In the genomic region with DNA sequence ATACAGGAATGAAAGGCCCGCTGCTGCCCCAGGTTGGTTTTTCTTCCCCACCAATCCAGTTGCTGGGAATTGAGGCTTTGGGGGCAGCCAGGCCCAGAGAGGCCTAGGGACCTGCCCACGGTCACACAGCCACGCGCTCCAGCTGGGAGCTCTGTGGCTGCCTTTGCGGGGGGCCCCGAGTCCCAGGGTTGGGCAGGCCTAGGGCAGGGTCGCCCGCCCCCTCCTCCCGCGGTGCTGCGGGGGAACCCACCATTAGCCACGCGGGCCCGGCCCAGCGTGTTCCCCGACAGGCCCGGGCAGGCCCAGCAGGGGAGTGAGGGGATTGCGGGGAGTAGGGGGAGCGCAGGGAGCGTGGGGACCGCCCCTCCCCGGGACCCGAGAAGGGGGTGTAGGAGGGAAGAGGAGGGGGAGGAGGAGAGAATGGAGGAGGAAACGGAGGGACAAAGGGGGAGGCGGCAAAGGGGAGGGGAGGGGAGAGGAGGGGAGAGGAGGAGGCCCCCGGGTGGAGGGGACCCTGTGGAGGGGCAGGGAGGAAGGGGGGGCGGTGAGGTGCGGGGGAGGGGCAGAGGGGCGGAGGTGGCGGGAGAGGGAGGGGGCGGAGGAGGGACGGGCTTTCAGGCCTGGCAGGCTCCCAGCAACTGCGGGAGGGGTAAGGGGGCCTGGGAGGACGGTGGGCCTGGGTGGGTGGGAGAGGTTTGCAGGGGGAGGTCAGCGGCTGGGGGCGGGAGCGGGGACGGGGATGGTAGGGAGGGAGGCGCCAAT, we compare ENCODE assay signal across 1 cellular context.
TF ChIP-seq lines count a peak whose summit lies in the region.

No MANE protein-coding gene starts in this region.

TF ChIP-seq in endothelial cell of umbilical vein, 7 proteins besides CTCF, POLR2A, EP300 and RAD21:
- TF ChIP-seq EZH2 (IDR thresholded peaks at IDR 0.05; ENCODE audit: borderline replicate concordance, low read depth, low read length, severe bottlenecking): no peak
- TF ChIP-seq GATA2 (IDR thresholded peaks at IDR 0.05; ENCODE audit: insufficient read depth, insufficient read length, low read depth, low read length): no peak
- TF ChIP-seq JUN (IDR thresholded peaks at IDR 0.05; ENCODE audit: borderline replicate concordance, insufficient read depth, insufficient read length, low read depth): no peak
- no peak for TF ChIP-seq FOS (IDR thresholded peaks at IDR 0.05; ENCODE audit: borderline replicate concordance, insufficient read depth, low read length)
- TF ChIP-seq POLR2AphosphoS5 (IDR thresholded peaks at IDR 0.05; ENCODE audit: insufficient read depth, low read depth, low read length): no peak
- no peak for TF ChIP-seq MYC (IDR thresholded peaks at IDR 0.05; ENCODE audit: low read depth, low read length)
- TF ChIP-seq, protein P1, sequence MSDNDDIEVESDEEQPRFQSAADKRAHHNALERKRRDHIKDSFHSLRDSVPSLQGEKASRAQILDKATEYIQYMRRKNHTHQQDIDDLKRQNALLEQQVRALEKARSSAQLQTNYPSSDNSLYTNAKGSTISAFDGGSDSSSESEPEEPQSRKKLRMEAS (IDR thresholded peaks at IDR 0.05; ENCODE audit: insufficient read depth, insufficient read length): no peak
TF ChIP-seq in endothelial cell of umbilical vein: peak in this region for 0.
